17 cellular contexts compared by ENCODE assay signal in the genomic region with DNA sequence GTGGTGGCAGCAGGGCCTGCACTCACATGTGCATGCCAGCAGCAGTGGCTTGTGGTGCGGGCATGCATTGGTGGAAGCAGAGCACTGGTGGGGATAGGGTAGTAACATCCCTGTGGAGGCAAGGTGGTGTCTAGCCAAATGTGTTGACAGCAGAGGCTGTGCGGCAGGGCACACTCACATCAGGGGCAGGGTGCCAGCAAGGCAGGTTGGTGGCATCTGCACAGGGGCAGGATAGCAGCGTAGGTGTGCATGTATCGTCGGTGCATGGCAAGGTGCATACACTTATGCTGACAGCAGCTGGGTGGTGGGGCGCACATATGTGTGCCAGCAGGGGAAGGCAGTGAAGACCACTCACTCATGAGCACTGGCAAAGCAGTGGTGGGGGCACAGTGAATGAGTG.
A peak's percentile ranks its signal among the peaks of the same experiment; 100 is the strongest.
DNase-seq lines count a peak whose midpoint lies in the region; ATAC-seq and TF ChIP-seq lines count a peak whose summit lies in the region.
"Had no signal": no experiment of that assay in that cellular context is flagged by ENCODE, and none has a peak within 500 bp of the region (broad histone marks: within the 10 kb centered on the region; RNA-seq: fewer than 3 reads in every experiment).

No MANE protein-coding gene starts in this region.

- no peaks in the 10 kb centered on the region for H4K20me1 ChIP-seq in H9 (ENCODE audit: control insufficient read depth, insufficient read depth, insufficient read length)
- H4K20me1 ChIP-seq in IMR-90 (ENCODE audit: insufficient read depth, low read length) = no peaks in the 10 kb centered on the region

- H3K23ac ChIP-seq in H9 (ENCODE audit: insufficient read length, low read depth, low read length) (no peak overlapping the region), IMR-90 (ENCODE audit: low read depth, low read length) (no peak overlapping the region)

- TF ChIP-seq POLR2A in IMR-90 (IDR thresholded peaks at IDR 0.05; ENCODE audit: low read depth, low read length) = no peak

- H3K79me2 ChIP-seq in H9 (ENCODE audit: insufficient read depth, low read length) = no peaks in the 10 kb centered on the region

- H3K4me1 Mint-ChIP-seq in H9 (peaks cover 16 to 17% of the 10 kb centered on the region in 2 experiments), endodermal cell (peaks cover 4% of the 10 kb centered on the region), progenitor cell of endocrine pancreas (ENCODE audit: low read depth) (peaks cover 1% of the 10 kb centered on the region)
- H3K4me1 Mint-ChIP-seq: CD4-positive, alpha-beta memory T cell had no signal

- no peak overlapping the region for H2AFZ ChIP-seq in H9 (ENCODE audit: low read length)
- no peak overlapping the region for H2AFZ ChIP-seq in IMR-90 (replicated peaks; ENCODE audit: low read length, poor library complexity)

- H4K8ac ChIP-seq in H9 (replicated peaks; ENCODE audit: insufficient read length, low read depth, low read length) (no peak overlapping the region), IMR-90 (ENCODE audit: low read depth in 2 of 2, low read length in 2 of 2) (no peak overlapping the region)

- H2BK20ac ChIP-seq in H9 (ENCODE audit: low read depth, low read length, poor library complexity, severe bottlenecking) = no peak overlapping the region
- no peak overlapping the region; the same call in 1 of the 2 replicates for H2BK20ac ChIP-seq in IMR-90 (ENCODE audit: low read depth, low read length)

- H3K23me2 ChIP-seq in H9 (ENCODE audit: insufficient read length, low read depth, low read length, poor library complexity, severe bottlenecking) = no peaks in the 10 kb centered on the region

- H3K9me3 ChIP-seq in H9 (ENCODE audit: control insufficient read depth, low read depth, low read length) (no peaks in the 10 kb centered on the region), IMR-90 (ENCODE audit: control insufficient read depth, insufficient read depth, low read length) (no peaks in the 10 kb centered on the region), endodermal cell (ENCODE audit: control insufficient read depth, low read length) (peaks cover 5% of the 10 kb centered on the region)

- intact Hi-C loops in IMR-90 (cut with micrococcal nuclease) (no loop called here), sciatic nerve (cut with DNase I) (no loop called here)

- no peak for ATAC-seq in IMR-90 (ENCODE audit: low read depth)
- peak; percentile 26 for ATAC-seq in sciatic nerve
- ATAC-seq in HG03469 (IDR thresholded peaks at IDR 0.05; ENCODE audit: unreplicated experiment) = no peak
- ATAC-seq: HCT116 had no signal

- H2BK5ac ChIP-seq in H9 (ENCODE audit: insufficient read length, low read length) (no peak overlapping the region), IMR-90 (ENCODE audit: low read depth, low read length, poor library complexity, severe bottlenecking) (no peak overlapping the region)

- no peaks in the 10 kb centered on the region for H3K79me1 ChIP-seq in H9 (ENCODE audit: insufficient read depth, low read depth, low read length, poor library complexity, severe bottlenecking)
- no peaks in the 10 kb centered on the region for H3K79me1 ChIP-seq in IMR-90 (ENCODE audit: low read depth in 1 of 2, low read length in 2 of 2)

- H3K4me3 ChIP-seq in IMR-90 (ENCODE audit: insufficient read depth, low read depth, low read length) = no peak overlapping the region
- H3K4me3 ChIP-seq in endodermal cell (ENCODE audit: low read length) = no peak overlapping the region

- POLR2A ChIA-PET in IMR-90 (lab: Charles Lee; ENCODE audit: unreplicated experiment) = no interaction called here

- no peak overlapping the region for H4K5ac ChIP-seq in H9 (ENCODE audit: insufficient read length, low read depth, low read length)
- no peak overlapping the region; the same call in 1 of the 2 replicates for H4K5ac ChIP-seq in IMR-90 (ENCODE audit: low read depth, low read length)

- H2BK15ac ChIP-seq in H9 (ENCODE audit: low read depth, low read length) (no peak overlapping the region), IMR-90 (ENCODE audit: low read depth, low read length) (no peak overlapping the region)

- H3K18ac ChIP-seq in H9 (ENCODE audit: insufficient read length, low read depth, low read length) (no peak overlapping the region), IMR-90 (ENCODE audit: low read depth, low read length) (no peak overlapping the region)

- dilution Hi-C loops in IMR-90 (cut with HindIII; ENCODE audit: low sequenced_read_pairs, unreplicated experiment) = no loop called here

- H2AK5ac ChIP-seq in H9 (ENCODE audit: insufficient read length, low read length) = no peak overlapping the region
- peak overlapping the region; percentile 82; the same call in 1 of the 2 replicates for H2AK5ac ChIP-seq in IMR-90 (ENCODE audit: low read depth, low read length)

- H3K4me1 ChIP-seq in H9 (ENCODE audit: insufficient read depth, low read length) = no peaks in the 10 kb centered on the region
- peaks cover 10% of the 10 kb centered on the region for H3K4me1 ChIP-seq in IMR-90 (ENCODE audit: control insufficient read depth, insufficient read depth, low read length)
- no peaks in the 10 kb centered on the region for H3K4me1 ChIP-seq in endodermal cell (ENCODE audit: control insufficient read depth, insufficient read depth, low read length)

- H3K56ac ChIP-seq in H9 (ENCODE audit: insufficient read length, low read depth, low read length) = no peak overlapping the region
- no peak overlapping the region for H3K56ac ChIP-seq in IMR-90 (ENCODE audit: extremely low read depth, insufficient read depth, low read length)

- H3K27ac Mint-ChIP-seq in H9 (peak overlapping the region in 2 of 3 experiments; percentile 42 to 70; a peak in 3 of 7 replicates), endodermal cell (peak overlapping the region; percentile 53), progenitor cell of endocrine pancreas (no peak overlapping the region)
- H3K27ac Mint-ChIP-seq: CD4-positive, alpha-beta memory T cell had no signal

- H4K91ac ChIP-seq in H9 (ENCODE audit: insufficient read length, low read depth, low read length) = no peak overlapping the region
- no peak overlapping the region for H4K91ac ChIP-seq in IMR-90 (ENCODE audit: insufficient read depth, low read depth, low read length)

- H3K9me3 Mint-ChIP-seq in H9 (peaks cover 0 to 4% of the 10 kb centered on the region in 2 experiments; a peak in 4 of 5 replicates), endodermal cell (no peaks in the 10 kb centered on the region), progenitor cell of endocrine pancreas (ENCODE audit: low read depth) (peaks cover 27% of the 10 kb centered on the region)

- H3K9ac ChIP-seq in H9 (ENCODE audit: extremely low read depth, insufficient read length, low read length) (no peak overlapping the region), IMR-90 (ENCODE audit: low read depth, low read length) (no peak overlapping the region), endodermal cell (ENCODE audit: extremely low read depth, low read length, poor library complexity, severe bottlenecking) (no peak overlapping the region)

- H3K27ac ChIP-seq in H9 (ENCODE audit: insufficient read length, low read depth, low read length) (no peak overlapping the region), IMR-90 (ENCODE audit: insufficient read depth, low read length) (no peak overlapping the region), endodermal cell (ENCODE audit: low read depth, low read length) (no peak overlapping the region)

- H3K4me3 Mint-ChIP-seq in H9 (no peak overlapping the region), endodermal cell (no peak overlapping the region), progenitor cell of endocrine pancreas (ENCODE audit: low read depth) (no peak overlapping the region)
- H3K4me3 Mint-ChIP-seq: CD4-positive, alpha-beta memory T cell had no signal

- no peak overlapping the region for H2AK9ac ChIP-seq in IMR-90 (replicated peaks; ENCODE audit: low read depth, low read length, poor library complexity)

- BruUV-seq in IMR-90 (replicated peaks; lab: Mats Ljungman, UMichigan) = no TSS peak

- H3K14ac ChIP-seq in H9 (ENCODE audit: insufficient read depth, low read length) = peak overlapping the region; percentile 31; the same call in 1 of the 2 replicates
- H3K14ac ChIP-seq in IMR-90 (replicated peaks; ENCODE audit: low read depth, low read length) = no peak overlapping the region

- H3K36me3 Mint-ChIP-seq in H9 (ENCODE audit: insufficient read depth in 1 of 3, low read depth in 3 of 3) = peaks cover 0 to 4% (median 0%) of the 10 kb centered on the region in 3 experiments; a peak in 2 of 7 replicates
- H3K36me3 Mint-ChIP-seq in endodermal cell (ENCODE audit: low read depth) = no peaks in the 10 kb centered on the region
- H3K36me3 Mint-ChIP-seq in progenitor cell of endocrine pancreas (ENCODE audit: insufficient read depth) = no peaks in the 10 kb centered on the region
- H3K36me3 Mint-ChIP-seq: CD4-positive, alpha-beta memory T cell had no signal

- H3K27me3 Mint-ChIP-seq in H9 (ENCODE audit: low read depth) (no peaks in the 10 kb centered on the region), endodermal cell (ENCODE audit: insufficient read depth) (no peaks in the 10 kb centered on the region), progenitor cell of endocrine pancreas (no peaks in the 10 kb centered on the region)
- H3K27me3 Mint-ChIP-seq: CD4-positive, alpha-beta memory T cell had no signal

- peaks cover 4% of the 10 kb centered on the region for H3K9me1 ChIP-seq in IMR-90 (ENCODE audit: insufficient read depth, low read length)

- H2BK12ac ChIP-seq in H9 (ENCODE audit: insufficient read length, low read depth, low read length) = no peak overlapping the region

- no peaks in the 10 kb centered on the region for H3K27me3 ChIP-seq in H9 (ENCODE audit: insufficient read depth, low read length)
- H3K27me3 ChIP-seq in IMR-90 (ENCODE audit: control insufficient read depth, insufficient read depth, low read length) = no peaks in the 10 kb centered on the region
- no peaks in the 10 kb centered on the region for H3K27me3 ChIP-seq in endodermal cell (ENCODE audit: control insufficient read depth, insufficient read depth, low read length, poor library complexity, severe bottlenecking)

- H2BK120ac ChIP-seq in H9 (ENCODE audit: low read depth, low read length, poor library complexity, severe bottlenecking) (no peak overlapping the region), IMR-90 (ENCODE audit: low read depth, low read length) (no peak overlapping the region; the same call in 1 of the 2 replicates)

- in situ Hi-C loops in IMR-90 (cut with MboI; ENCODE audit: low sequenced_read_pairs) = no loop called here

- no peak overlapping the region for H3T11ph ChIP-seq in H9 (ENCODE audit: low read length)

- H3K4ac ChIP-seq in H9 (ENCODE audit: low read depth, low read length) = no peak overlapping the region
- no peak overlapping the region; the same call in 1 of the 2 replicates for H3K4ac ChIP-seq in IMR-90 (ENCODE audit: low read depth, low read length)

- TF ChIP-seq CTCF in H9 (conservative IDR thresholded peaks at IDR 0.05) (no peak), IMR-90 (conservative IDR thresholded peaks at IDR 0.05; ENCODE audit: low read depth, low read length) (no peak), endodermal cell (conservative IDR thresholded peaks at IDR 0.05) (no peak), progenitor cell of endocrine pancreas (IDR thresholded peaks at IDR 0.05; ENCODE audit: unreplicated experiment) (no peak)

- TF ChIP-seq RAD21 in IMR-90 (IDR thresholded peaks at IDR 0.05; ENCODE audit: low read length) = no peak

- no peaks in the 10 kb centered on the region for H3K36me3 ChIP-seq in IMR-90 (ENCODE audit: control insufficient read depth, insufficient read depth, low read length)
- H3K36me3 ChIP-seq in endodermal cell (ENCODE audit: control insufficient read depth, insufficient read depth, low read length) = no peaks in the 10 kb centered on the region

- no CpG with 5 or more reads among the region's 6 CpGs for WGBS in H9 (ENCODE audit: extremely low coverage, insufficient read length, low lambda C conversion rate)
- 100% methylated on average over 4 of the region's 6 CpGs; no CpG with 5 or more reads in 1 of the 2 experiments for WGBS in IMR-90 (ENCODE audit: extremely low coverage in 2 of 2, insufficient read length in 1 of 2), 2 experiments
- WGBS in endodermal cell (ENCODE audit: insufficient coverage in 1 of 2, insufficient read length in 1 of 2), 2 experiments = 85 to 87% methylated on average over 5 to 6 of the region's 6 CpGs

- H3K4me2 ChIP-seq in H9 (ENCODE audit: insufficient read depth, insufficient read length, low read length) = no peak overlapping the region
- H3K4me2 ChIP-seq in IMR-90 (ENCODE audit: low read depth, low read length) = no peak overlapping the region

- no peak for DNase-seq in H9
- no peak for DNase-seq in IMR-90
- DNase-seq in endodermal cell = no peak
- no peak for DNase-seq in sciatic nerve (ENCODE audit: low spot score)
- no peak for DNase-seq in progenitor cell of endocrine pancreas (ENCODE audit: low spot score, unreplicated experiment)
- DNase-seq in NCI-H526 treated with DMSO at 0.1 percent for 48 hours (lab: John Stamatoyannopoulos, UW) = no peak
- DNase-seq: C1 segment of cervical spinal cord; Calu3; CD4-positive, alpha-beta memory T cell; COR-L47; DMS53; DMS79 treated with DMSO at 0.1 percent for 48 hours; GF-D8; GOT3; H7 had no signal

- CTCF ChIA-PET in IMR-90 (lab: Yijun Ruan, JAX) = no interaction called here
